ENCODE assay signal across 8 cellular contexts in genomic region chrX:111447298-111447697, GRCh38. TPM values are rescaled to one million over a fixed set of nuclear protein-coding genes. Genes with fewer than 3 reads are reported as not detected.
DNase-seq lines count a peak whose midpoint lies in the region; ATAC-seq and TF ChIP-seq lines count a peak whose summit lies in the region.

No MANE protein-coding gene starts in this region.

- intact Hi-C loops in cardiac septum (cut with DNase I), result loop anchor here (10.0 kb wide), 2 partner anchors 82 to 182 kb away; no protein-coding TSS in a partner anchor
- intact Hi-C loops in spleen (cut with DNase I; ENCODE audit: low total_unique reads), result no loop called here

- no peak overlapping the region for H3K4me3 ChIP-seq in cardiac muscle cell
- no peak overlapping the region for H3K4me3 ChIP-seq in brain microvascular endothelial cell (ENCODE audit: low read depth, low read length)
- H3K4me3 ChIP-seq in spleen, result no peak overlapping the region

- DNase-seq in cardiac muscle cell (ENCODE audit: low read depth in 1 of 2, low spot score in 1 of 2) (peak; percentile 4 to 74), cardiac septum (ENCODE audit: low spot score) (no peak), NCI-H345 (lab: John Stamatoyannopoulos, UW) (peak; percentile 29), brain microvascular endothelial cell (no peak), spleen (no peak), AG08396 (ENCODE audit: low spot score) (no peak)
- peak; percentile 25 for DNase-seq in stimulated activated CD8-positive, alpha-beta memory T cell treated with anti-CD3 and anti-CD28 coated beads, Interleukin-4, amount 100 ng/mL, for 48 hours

- 11 to 53% (median 28%) methylated on average over 3 of the region's 3 CpGs for WGBS in spleen, 5 donors

- H3K36me3 ChIP-seq in cardiac muscle cell, result no peaks in the 10 kb centered on the region
- H3K36me3 ChIP-seq in brain microvascular endothelial cell (replicated peaks), result no peaks in the 10 kb centered on the region
- no peaks in the 10 kb centered on the region for H3K36me3 ChIP-seq in spleen

- TF ChIP-seq POLR2A in spleen (IDR thresholded peaks at IDR 0.05), result no peak

- H3K27me3 ChIP-seq in cardiac muscle cell (no peaks in the 10 kb centered on the region), brain microvascular endothelial cell (replicated peaks) (no peaks in the 10 kb centered on the region), spleen (replicated peaks in 1 of 7) (peaks cover 0 to 21% (median 0%) of the 10 kb centered on the region in 7 donors)

- H3K9me3 ChIP-seq in cardiac muscle cell (ENCODE audit: low read depth) (no peaks in the 10 kb centered on the region), spleen (no peaks in the 10 kb centered on the region)

- peak; percentile 20 for TF ChIP-seq CTCF in cardiac muscle cell (IDR thresholded peaks at IDR 0.05; ENCODE audit: low read depth, low read length)
- TF ChIP-seq CTCF in brain microvascular endothelial cell (IDR thresholded peaks at IDR 0.05; ENCODE audit: low read depth, low read length, missing control alignments), result peak; percentile 25
- TF ChIP-seq CTCF in spleen (IDR thresholded peaks at IDR 0.05 in 8 of 11, conservative IDR thresholded peaks at IDR 0.05 in 3 of 11), result no peak

- ATAC-seq in HG02981 (IDR thresholded peaks at IDR 0.05; ENCODE audit: unreplicated experiment), result peak; percentile 84

- in situ Hi-C loops in brain microvascular endothelial cell (cut with HindIII; ENCODE audit: low pct_ligation_motif_present, low sequenced_read_pairs), result no loop called here

- no peak overlapping the region for H3K27ac ChIP-seq in cardiac muscle cell
- no peak overlapping the region for H3K27ac ChIP-seq in brain microvascular endothelial cell
- no peak overlapping the region for H3K27ac ChIP-seq in spleen

- H3K4me1 ChIP-seq in cardiac muscle cell (ENCODE audit: low read depth), result no peaks in the 10 kb centered on the region
- no peaks in the 10 kb centered on the region for H3K4me1 ChIP-seq in spleen

RNA-seq across cellular contexts. Expression of gene DCX, which starts 35.3 kb away (rescaled TPM):
- total RNA-seq in cardiac muscle cell (0.53 and 1.0 TPM in 2 replicates), cardiac septum (0.19 TPM), spleen (under 1 TPM in 1 of 7 donors, not detected in 6; 0.06 TPM)
- polyA plus RNA-seq in cardiac muscle cell (0.34 and 0.55 TPM in 2 replicates), spleen (under 1 TPM in 2 of 3 donors, not detected in 1; 0.02 TPM)

Comparison
In these comparisons a context has a peak if more than half of its experiments do, and no peak if none do; other contexts are left out.
1. DNase-seq: peak in cardiac muscle cell (2 of 2), NCI-H345 (single experiment) and stimulated activated CD8-positive, alpha-beta memory T cell treated with anti-CD3 and anti-CD28 coated beads, Interleukin-4, amount 100 ng/mL, for 48 hours (single experiment); none in cardiac septum (single experiment), brain microvascular endothelial cell (single experiment), spleen (single experiment) and AG08396 (single experiment).
2. CTCF ChIP-seq: peak in cardiac muscle cell (single experiment) and brain microvascular endothelial cell (single experiment); none in spleen (0 of 11).